Comparison of ENCODE assay signal across 16 cellular contexts in genomic region chr4:188282620-188283232, GRCh38.
DNase-seq lines count a peak whose midpoint lies in the region; ATAC-seq and TF ChIP-seq lines count a peak whose summit lies in the region.
"Had no signal": no experiment of that assay in that cellular context is flagged by ENCODE, and none has a peak within 500 bp of the region (broad histone marks: within the 10 kb centered on the region; RNA-seq: fewer than 3 reads in every experiment).

No MANE protein-coding gene starts in this region.

- no peaks in the 10 kb centered on the region for H3K9me3 ChIP-seq in esophagus muscularis mucosa
- H3K9me3 ChIP-seq in thoracic aorta = no peaks in the 10 kb centered on the region
- peaks cover 0 to 7% (median 5%) of the 10 kb centered on the region in 8 donors for H3K9me3 ChIP-seq in spleen

- peak; percentile 12 for DNase-seq in activated gamma-delta T cell (lab: John Stamatoyannopoulos, UW)
- DNase-seq in activated gamma-delta T cell treated with Interleukin-2 at 50 U/mL for 16 hours = no peak
- DNase-seq in esophagus muscularis mucosa (ENCODE audit: extremely low spot score) = no peak
- DNase-seq in mesendoderm = peak; percentile 40
- no peak for DNase-seq in thoracic aorta (ENCODE audit: low spot score)
- no peak for DNase-seq in DMS79 (lab: John Stamatoyannopoulos, UW)
- DNase-seq in spleen = no peak
- DNase-seq: cerebellar nuclear complex, DND-41, NCI-H1092, SHP77 had no signal

- no peak overlapping the region for H4K8ac ChIP-seq in mesendoderm (ENCODE audit: low read depth, low read length)

- H4K5ac ChIP-seq in mesendoderm (ENCODE audit: low read length) = no peak overlapping the region

- no peak overlapping the region for H2AK5ac ChIP-seq in mesendoderm (ENCODE audit: low read length)

- H3K4me2 ChIP-seq in mesendoderm (ENCODE audit: low read length) = peak overlapping the region; percentile 52

- TF ChIP-seq POLR2A in esophagus muscularis mucosa (IDR thresholded peaks at IDR 0.05; ENCODE audit: low read depth) = no peak
- no peak for TF ChIP-seq POLR2A in spleen (IDR thresholded peaks at IDR 0.05)

- no peak overlapping the region for H2BK5ac ChIP-seq in mesendoderm (ENCODE audit: low read length)

- H3K27ac ChIP-seq in esophagus muscularis mucosa (replicated peaks in 1 of 4) = no peak overlapping the region
- H3K27ac ChIP-seq in mesendoderm (ENCODE audit: low read depth, low read length) = no peak overlapping the region
- H3K27ac ChIP-seq in thoracic aorta = no peak overlapping the region
- no peak overlapping the region for H3K27ac ChIP-seq in spleen
- H3K27ac ChIP-seq: HL-60 had no signal

- TF ChIP-seq EP300 in esophagus muscularis mucosa (IDR thresholded peaks at IDR 0.05) = no peak

- H3K4ac ChIP-seq in mesendoderm (ENCODE audit: low read depth, low read length) = no peak overlapping the region

- no peak overlapping the region for H2BK120ac ChIP-seq in mesendoderm (ENCODE audit: low read depth, low read length)

- TF ChIP-seq CTCF in esophagus muscularis mucosa (IDR thresholded peaks at IDR 0.05) = no peak
- no peak for TF ChIP-seq CTCF in thoracic aorta (IDR thresholded peaks at IDR 0.05)
- no peak for TF ChIP-seq CTCF in spleen (IDR thresholded peaks at IDR 0.05 in 8 of 11, conservative IDR thresholded peaks at IDR 0.05 in 3 of 11)

- H3K36me3 ChIP-seq in esophagus muscularis mucosa = no peaks in the 10 kb centered on the region
- no peaks in the 10 kb centered on the region for H3K36me3 ChIP-seq in mesendoderm (ENCODE audit: control insufficient read depth, insufficient read depth, low read length)
- no peaks in the 10 kb centered on the region for H3K36me3 ChIP-seq in thoracic aorta
- no peaks in the 10 kb centered on the region for H3K36me3 ChIP-seq in spleen

- intact Hi-C loops in esophagus muscularis mucosa (cut with DNase I) = no loop called here
- intact Hi-C loops in spleen (cut with DNase I; ENCODE audit: low total_unique reads) = no loop called here

- H3K4me1 ChIP-seq in esophagus muscularis mucosa (peaks cover 0 to 12% (median 9%) of the 10 kb centered on the region in 4 donors), mesendoderm (ENCODE audit: control insufficient read depth, low read depth, low read length) (no peaks in the 10 kb centered on the region), thoracic aorta (ENCODE audit: control insufficient read depth in 1 of 2, low read depth in 2 of 2) (no peaks in the 10 kb centered on the region), spleen (no peaks in the 10 kb centered on the region)

- H3K27me3 ChIP-seq in esophagus muscularis mucosa = peaks cover 0 to 25% (median 4%) of the 10 kb centered on the region in 4 donors
- no peaks in the 10 kb centered on the region for H3K27me3 ChIP-seq in mesendoderm (ENCODE audit: insufficient read depth, low read length, poor library complexity)
- no peaks in the 10 kb centered on the region for H3K27me3 ChIP-seq in thoracic aorta (replicated peaks; ENCODE audit: insufficient read depth)
- peaks cover 0 to 24% (median 9%) of the 10 kb centered on the region in 7 donors for H3K27me3 ChIP-seq in spleen (replicated peaks in 1 of 7)

- H2BK15ac ChIP-seq in mesendoderm (replicated peaks; ENCODE audit: low read depth) = no peak overlapping the region

- ATAC-seq in thoracic aorta (ENCODE audit: insufficient number of reproducible peaks, low FRiP score, low read depth) = no peak
- ATAC-seq in HG02763 (IDR thresholded peaks at IDR 0.05; ENCODE audit: unreplicated experiment) = no peak
- ATAC-seq: activated CD4-positive, CD25-positive, alpha-beta regulatory T cell treated with anti-CD3 and anti-CD28 coated beads, Interleukin-2, amount 50 U/mL, for 24 hours; activated T-helper 17 cell treated with anti-CD3 and anti-CD28 coated beads, Interleukin-2, amount 50 U/mL, for 72 hours; stimulated activated effector memory CD8-positive, alpha-beta T cell treated with anti-CD3 and anti-CD28 coated beads, Interleukin-12 subunit alpha, Interleukin-12 subunit beta, amount 100 ng/mL, for 72 hours had no signal

- no peaks in the 10 kb centered on the region for H3K79me2 ChIP-seq in mesendoderm (ENCODE audit: control insufficient read depth, insufficient read depth, low read length)

- no peaks in the 10 kb centered on the region for H3K79me1 ChIP-seq in mesendoderm (ENCODE audit: low read length)

- peak overlapping the region; percentile 54 for H3K56ac ChIP-seq in mesendoderm (ENCODE audit: low read length)

- peak overlapping the region; percentile 13 for H3K9ac ChIP-seq in mesendoderm (ENCODE audit: low read length)

- H3K23ac ChIP-seq in mesendoderm (ENCODE audit: low read length) = peak overlapping the region; percentile 6

- H3K4me3 ChIP-seq in esophagus muscularis mucosa (peak overlapping the region; percentile 34 to 40 (median 38)), mesendoderm (ENCODE audit: low read length) (no peak overlapping the region), thoracic aorta (peak overlapping the region; percentile 43), spleen (peak overlapping the region in 1 of 8 donors; percentile 33)

- no peak overlapping the region for H3K18ac ChIP-seq in mesendoderm (ENCODE audit: low read length)

- 3% methylated on average over 6 of the region's 50 CpGs for WGBS in esophagus muscularis mucosa
- no CpG with 5 or more reads among the region's 50 CpGs for WGBS in mesendoderm (ENCODE audit: extremely low coverage, insufficient coverage, low lambda C conversion rate)
- 8 to 14% (median 10%) methylated on average over 34 to 50 of the region's 50 CpGs for WGBS in spleen, 5 donors

Comparison
In these comparisons a context has a peak if more than half of its experiments do, and no peak if none do; other contexts are left out.
1. DNase-seq: peak in activated gamma-delta T cell (single experiment) and mesendoderm (single experiment); none in activated gamma-delta T cell treated with Interleukin-2 at 50 U/mL for 16 hours (single experiment), esophagus muscularis mucosa (single experiment), thoracic aorta (single experiment), DMS79 (single experiment) and spleen (single experiment).